Comparison of ENCODE assay signal across 13 cellular contexts in the genomic region with DNA sequence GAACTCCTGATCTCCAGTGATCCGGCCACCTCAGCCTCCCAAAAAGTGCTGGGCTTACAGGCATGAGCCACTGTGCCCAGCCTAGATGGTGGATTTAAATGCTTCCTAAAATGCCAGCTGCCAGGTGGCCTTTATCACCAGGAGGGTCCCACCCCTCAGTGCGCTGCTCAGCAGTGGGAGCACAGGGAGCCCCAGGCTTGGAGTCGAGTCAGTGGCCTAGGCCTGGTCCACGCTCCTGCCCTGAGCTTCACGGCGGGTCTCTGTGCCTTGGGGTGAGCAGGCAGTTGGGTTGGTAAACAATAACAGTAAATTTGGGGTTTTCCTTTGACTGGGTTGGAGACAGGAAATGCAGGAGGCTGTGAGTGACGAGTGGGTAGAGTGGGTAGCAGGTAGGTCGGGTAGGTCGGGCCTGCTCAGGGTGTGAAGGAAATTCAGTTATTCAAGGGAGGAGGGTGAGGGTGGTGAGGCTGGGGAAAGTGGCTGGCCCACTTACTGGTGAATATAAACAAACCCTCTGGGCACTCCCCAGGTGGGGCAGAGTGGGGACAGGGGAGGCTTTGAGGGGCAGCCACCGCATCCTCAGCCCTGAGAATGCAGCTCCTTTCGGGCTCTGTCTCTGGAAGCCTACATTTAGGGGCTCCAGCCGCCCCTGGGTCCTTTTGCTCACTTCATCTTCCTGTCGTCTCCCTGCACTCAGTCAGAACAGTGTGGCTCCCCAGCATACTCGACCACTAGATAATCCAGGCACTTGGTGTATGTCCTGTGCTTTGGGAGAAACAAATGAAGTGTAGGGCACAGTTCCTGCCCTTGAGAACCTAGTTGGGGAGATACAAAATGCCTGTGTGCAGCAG. TPM values are rescaled to one million over a fixed set of nuclear protein-coding genes. Genes with fewer than 3 reads are reported as not detected.
DNase-seq lines count a peak whose midpoint lies in the region; ATAC-seq and TF ChIP-seq lines count a peak whose summit lies in the region.
"Had no signal": no experiment of that assay in that cellular context is flagged by ENCODE, and none has a peak within 500 bp of the region (broad histone marks: within the 10 kb centered on the region; RNA-seq: fewer than 3 reads in every experiment).

No MANE protein-coding gene starts in this region.

- H3K9ac ChIP-seq in neuronal stem cell (ENCODE audit: low read depth, low read length, poor library complexity): no peak overlapping the region

- no peak overlapping the region for H4K8ac ChIP-seq in neuronal stem cell (ENCODE audit: low read depth, low read length)

- no peaks in the 10 kb centered on the region for H3K9me3 ChIP-seq in Caco-2
- H3K9me3 ChIP-seq in T-helper 17 cell (ENCODE audit: control insufficient read depth, low read length, poor library complexity, severe bottlenecking): no peaks in the 10 kb centered on the region
- no peaks in the 10 kb centered on the region for H3K9me3 ChIP-seq in neuronal stem cell (replicated peaks in 1 of 2; ENCODE audit: control insufficient read depth in 2 of 2, insufficient read depth in 1 of 2, low read depth in 1 of 2, low read length in 2 of 2)
- H3K9me3 ChIP-seq: HAP-1 had no signal

- no peaks in the 10 kb centered on the region for H3K9me3 Mint-ChIP-seq in Caco-2 (ENCODE audit: unreplicated experiment)
- H3K9me3 Mint-ChIP-seq in activated naive CD8-positive, alpha-beta T cell treated with anti-CD3 and anti-CD28 coated beads for 36 hours: no peaks in the 10 kb centered on the region

- H3K4ac ChIP-seq in neuronal stem cell (ENCODE audit: low read length): no peak overlapping the region

- H2BK5ac ChIP-seq in neuronal stem cell (ENCODE audit: low read length): no peak overlapping the region

- H3K4me3 Mint-ChIP-seq in Caco-2 (ENCODE audit: unreplicated experiment) (no peak overlapping the region), T-helper 17 cell (peak overlapping the region; percentile 84)
- peak overlapping the region; percentile 35 for H3K4me3 Mint-ChIP-seq in activated naive CD8-positive, alpha-beta T cell treated with anti-CD3 and anti-CD28 coated beads for 36 hours

- DNase-seq in Caco-2 (no peak), T-helper 17 cell (peak; percentile 24 to 58 (median 48)), neuronal stem cell (ENCODE audit: low spot score) (no peak), SW480 (ENCODE audit: low spot score) (no peak), hypothalamus (lab: John Stamatoyannopoulos, UW) (no peak), kidney tubule cell (ENCODE audit: low spot score) (no peak)
- DNase-seq in activated naive CD8-positive, alpha-beta T cell treated with anti-CD3 and anti-CD28 coated beads for 36 hours: no peak
- DNase-seq: DMS 273 treated with DMSO at 0.1 percent for 48 hours, NCI-H1092 treated with DMSO at 0.1 percent for 48 hours, nucleus accumbens, PC-3 had no signal

- TF ChIP-seq CTCF in Caco-2 (IDR thresholded peaks at IDR 0.05; ENCODE audit: insufficient read depth in 1 of 2, low read depth in 1 of 2, low read length in 1 of 2, severe bottlenecking in 1 of 2, unreplicated experiment in 1 of 2): no peak

- BruUV-seq in Caco-2 (replicated peaks; lab: Mats Ljungman, UMichigan): no TSS peak

- H3K27me3 ChIP-seq in Caco-2 (replicated peaks; ENCODE audit: control insufficient read depth, insufficient read depth, low read length) (no peaks in the 10 kb centered on the region), neuronal stem cell (ENCODE audit: control insufficient read depth in 3 of 3, insufficient read depth in 3 of 3, low read depth in 1 of 3, low read length in 3 of 3) (no peaks in the 10 kb centered on the region)

- H3K36me3 Mint-ChIP-seq in Caco-2 (ENCODE audit: insufficient read depth, unreplicated experiment) (peaks cover 29% of the 10 kb centered on the region), T-helper 17 cell (ENCODE audit: low read depth) (peaks cover 5% of the 10 kb centered on the region)
- H3K36me3 Mint-ChIP-seq in activated naive CD8-positive, alpha-beta T cell treated with anti-CD3 and anti-CD28 coated beads for 36 hours: peaks cover 10% of the 10 kb centered on the region

- H3K27ac Mint-ChIP-seq in Caco-2 (ENCODE audit: unreplicated experiment) (peak overlapping the region; percentile 34), T-helper 17 cell (peak overlapping the region; percentile 98)
- H3K27ac Mint-ChIP-seq in activated naive CD8-positive, alpha-beta T cell treated with anti-CD3 and anti-CD28 coated beads for 36 hours: peak overlapping the region; percentile 57

- POLR2A ChIA-PET in Caco-2 (lab: Charles Lee): no interaction called here

- H3K4me1 ChIP-seq in Caco-2 (no peaks in the 10 kb centered on the region), neuronal stem cell (ENCODE audit: control insufficient read depth in 2 of 2, insufficient read depth in 1 of 2, low read depth in 1 of 2, low read length in 2 of 2) (peaks cover 3 to 12% of the 10 kb centered on the region in 2 donors)
- H3K4me1 ChIP-seq: HAP-1 had no signal

- CTCF ChIA-PET in Caco-2 (lab: Charles Lee): interaction anchor here (1.0 to 1.5 kb wide), 3 partner anchors 64 to 118 kb away, joined by 3 to 4 read pairs (median 4); no protein-coding TSS in a partner anchor

- no peak overlapping the region for H3K27ac ChIP-seq in neuronal stem cell (replicated peaks; ENCODE audit: low read length)

- H3K4me2 ChIP-seq in neuronal stem cell (ENCODE audit: insufficient read depth, low read length, poor library complexity, severe bottlenecking): no peak overlapping the region

- H3K23ac ChIP-seq in neuronal stem cell (ENCODE audit: low read depth, low read length, poor library complexity): peak overlapping the region; percentile 6

- H2BK15ac ChIP-seq in neuronal stem cell (ENCODE audit: low read length): no peak overlapping the region

- peak overlapping the region; percentile 50 for H3K14ac ChIP-seq in neuronal stem cell (ENCODE audit: low read length)

- H2BK12ac ChIP-seq in neuronal stem cell (ENCODE audit: low read length): no peak overlapping the region

- H3K4me3 ChIP-seq in Caco-2 (ENCODE audit: low read depth, low read length) (no peak overlapping the region), neuronal stem cell (ENCODE audit: low read length in 2 of 2) (no peak overlapping the region)
- H3K4me3 ChIP-seq: HAP-1 had no signal

- WGBS in neuronal stem cell (ENCODE audit: extremely low coverage in 2 of 2, insufficient read length in 2 of 2, insufficient replicate concordance in 1 of 2), 2 donors: no CpG with 5 or more reads among the region's 14 CpGs

- ATAC-seq in T-helper 17 cell: peak; percentile 85
- ATAC-seq in GM19452 (IDR thresholded peaks at IDR 0.05; ENCODE audit: unreplicated experiment): no peak
- ATAC-seq: PC-3 had no signal

- no peak overlapping the region for H2AK5ac ChIP-seq in neuronal stem cell (ENCODE audit: low read depth, low read length)

- intact Hi-C loops in Caco-2 (cut with micrococcal nuclease; ENCODE audit: unreplicated experiment): no loop called here

- no peak overlapping the region for H4K91ac ChIP-seq in neuronal stem cell (ENCODE audit: low read depth, low read length, poor library complexity)

- H3K27me3 Mint-ChIP-seq in Caco-2 (ENCODE audit: insufficient read depth, unreplicated experiment) (no peaks in the 10 kb centered on the region), T-helper 17 cell (no peaks in the 10 kb centered on the region)
- no peaks in the 10 kb centered on the region for H3K27me3 Mint-ChIP-seq in activated naive CD8-positive, alpha-beta T cell treated with anti-CD3 and anti-CD28 coated beads for 36 hours

- H3K18ac ChIP-seq in neuronal stem cell (ENCODE audit: low read length): peak overlapping the region; percentile 32

- H3K36me3 ChIP-seq in Caco-2 (ENCODE audit: control insufficient read depth, insufficient read depth, low read length): peaks cover 2% of the 10 kb centered on the region; the same call in 1 of the 2 replicates
- H3K36me3 ChIP-seq in neuronal stem cell (replicated peaks in 1 of 2; ENCODE audit: control insufficient read depth in 2 of 2, insufficient read depth in 2 of 2, low read length in 2 of 2): peaks cover 20 to 29% of the 10 kb centered on the region in 2 donors
- H3K36me3 ChIP-seq: HAP-1 had no signal

- no peaks in the 10 kb centered on the region for H3K79me1 ChIP-seq in neuronal stem cell (ENCODE audit: low read depth, low read length)

- no peak overlapping the region for H2BK120ac ChIP-seq in neuronal stem cell (ENCODE audit: low read depth, low read length)

- H3K4me1 Mint-ChIP-seq in Caco-2 (ENCODE audit: low read depth, unreplicated experiment) (peaks cover 21% of the 10 kb centered on the region), T-helper 17 cell (peaks cover 61% of the 10 kb centered on the region)
- peaks cover 74% of the 10 kb centered on the region for H3K4me1 Mint-ChIP-seq in activated naive CD8-positive, alpha-beta T cell treated with anti-CD3 and anti-CD28 coated beads for 36 hours

- H2AFZ ChIP-seq in neuronal stem cell (ENCODE audit: low read length): no peak overlapping the region

RNA-seq across cellular contexts. Expression of a gene that starts 33.5 kb away (rescaled TPM):
- total RNA-seq in Caco-2 (2022): not detected in 2 replicates
- total RNA-seq in T-helper 17 cell: not detected
- total RNA-seq in activated naive CD8-positive, alpha-beta T cell treated with anti-CD3 and anti-CD28 coated beads for 36 hours: not detected
- not detected for polyA plus RNA-seq in neuronal stem cell (2013, experiment 1 of 2)
- not detected for polyA plus RNA-seq in neuronal stem cell (2013, experiment 2 of 2)
- total RNA-seq: PC-3 had no signal

RNA-seq across cellular contexts. Expression of a gene that starts 35.2 kb away (rescaled TPM):
- total RNA-seq in Caco-2 (2022) (not detected in 2 replicates), T-helper 17 cell (under 1 TPM; 0.20 to 0.76 TPM)
- total RNA-seq in activated naive CD8-positive, alpha-beta T cell treated with anti-CD3 and anti-CD28 coated beads for 36 hours: not detected
- not detected for polyA plus RNA-seq in neuronal stem cell (2013, experiment 1 of 2)
- polyA plus RNA-seq in neuronal stem cell (2013, experiment 2 of 2): not detected
- total RNA-seq: PC-3 had no signal

RNA-seq across cellular contexts. Expression of a gene that starts 52.4 kb away (rescaled TPM):
- total RNA-seq in Caco-2 (2022) (88.2 and 96.8 TPM in 2 replicates), T-helper 17 cell (100 to 1,000 TPM; 181 to 182 TPM)
- 10 to 100 TPM; 53.5 to 57.8 TPM for total RNA-seq in activated naive CD8-positive, alpha-beta T cell treated with anti-CD3 and anti-CD28 coated beads for 36 hours
- polyA plus RNA-seq in neuronal stem cell (2013, experiment 1 of 2): 54.3 TPM
- 54.2 TPM for polyA plus RNA-seq in neuronal stem cell (2013, experiment 2 of 2)

Comparison
In these comparisons a context has a peak if more than half of its experiments do, and no peak if none do; other contexts are left out.
1. DNase-seq: peak in T-helper 17 cell (3 of 3); none in Caco-2 (0 of 2), activated naive CD8-positive, alpha-beta T cell treated with anti-CD3 and anti-CD28 coated beads for 36 hours (single experiment), neuronal stem cell (single experiment), SW480 (single experiment), hypothalamus (0 of 51) and kidney tubule cell (single experiment).
2. H3K27ac Mint-ChIP-seq: peak in every context shown above with its lines; median percentile 98 in T-helper 17 cell; 57 in activated naive CD8-positive, alpha-beta T cell treated with anti-CD3 and anti-CD28 coated beads for 36 hours; 34 in Caco-2.